1 cellular context compared by ENCODE assay signal in the genomic region with DNA sequence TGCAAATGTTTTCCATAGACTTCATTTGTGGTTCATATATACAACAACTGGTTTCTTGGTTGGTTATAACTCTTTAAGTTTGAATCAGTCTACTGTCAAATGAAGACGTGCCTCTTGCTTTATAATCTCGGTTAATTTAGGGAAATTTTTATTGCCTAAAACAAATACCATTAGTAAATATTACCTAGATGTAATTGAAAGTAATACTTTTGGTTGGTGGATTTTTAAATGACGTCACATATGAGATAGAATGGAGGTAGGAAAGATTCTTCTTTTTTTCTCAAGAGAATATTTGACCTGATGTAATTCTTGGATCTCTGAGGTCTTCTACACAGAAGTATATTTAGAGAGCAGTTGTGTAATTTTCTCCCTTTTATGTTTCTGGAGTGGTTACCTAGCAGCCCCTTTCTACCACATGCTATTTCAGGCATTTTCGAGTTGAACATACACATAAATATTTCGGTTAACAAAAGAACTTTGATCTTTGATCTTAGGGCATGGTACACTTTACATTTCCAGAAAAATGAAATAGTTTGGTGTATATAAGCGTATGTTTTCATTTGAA.
A peak's percentile ranks its signal among the peaks of the same experiment; 100 is the strongest.
TF ChIP-seq lines count a peak whose summit lies in the region.

No MANE protein-coding gene starts in this region.

TF ChIP-seq in GM12878, 131 proteins besides CTCF, POLR2A, EP300 and RAD21 (continued from another document and continues in another):
- TF ChIP-seq, protein P1, sequence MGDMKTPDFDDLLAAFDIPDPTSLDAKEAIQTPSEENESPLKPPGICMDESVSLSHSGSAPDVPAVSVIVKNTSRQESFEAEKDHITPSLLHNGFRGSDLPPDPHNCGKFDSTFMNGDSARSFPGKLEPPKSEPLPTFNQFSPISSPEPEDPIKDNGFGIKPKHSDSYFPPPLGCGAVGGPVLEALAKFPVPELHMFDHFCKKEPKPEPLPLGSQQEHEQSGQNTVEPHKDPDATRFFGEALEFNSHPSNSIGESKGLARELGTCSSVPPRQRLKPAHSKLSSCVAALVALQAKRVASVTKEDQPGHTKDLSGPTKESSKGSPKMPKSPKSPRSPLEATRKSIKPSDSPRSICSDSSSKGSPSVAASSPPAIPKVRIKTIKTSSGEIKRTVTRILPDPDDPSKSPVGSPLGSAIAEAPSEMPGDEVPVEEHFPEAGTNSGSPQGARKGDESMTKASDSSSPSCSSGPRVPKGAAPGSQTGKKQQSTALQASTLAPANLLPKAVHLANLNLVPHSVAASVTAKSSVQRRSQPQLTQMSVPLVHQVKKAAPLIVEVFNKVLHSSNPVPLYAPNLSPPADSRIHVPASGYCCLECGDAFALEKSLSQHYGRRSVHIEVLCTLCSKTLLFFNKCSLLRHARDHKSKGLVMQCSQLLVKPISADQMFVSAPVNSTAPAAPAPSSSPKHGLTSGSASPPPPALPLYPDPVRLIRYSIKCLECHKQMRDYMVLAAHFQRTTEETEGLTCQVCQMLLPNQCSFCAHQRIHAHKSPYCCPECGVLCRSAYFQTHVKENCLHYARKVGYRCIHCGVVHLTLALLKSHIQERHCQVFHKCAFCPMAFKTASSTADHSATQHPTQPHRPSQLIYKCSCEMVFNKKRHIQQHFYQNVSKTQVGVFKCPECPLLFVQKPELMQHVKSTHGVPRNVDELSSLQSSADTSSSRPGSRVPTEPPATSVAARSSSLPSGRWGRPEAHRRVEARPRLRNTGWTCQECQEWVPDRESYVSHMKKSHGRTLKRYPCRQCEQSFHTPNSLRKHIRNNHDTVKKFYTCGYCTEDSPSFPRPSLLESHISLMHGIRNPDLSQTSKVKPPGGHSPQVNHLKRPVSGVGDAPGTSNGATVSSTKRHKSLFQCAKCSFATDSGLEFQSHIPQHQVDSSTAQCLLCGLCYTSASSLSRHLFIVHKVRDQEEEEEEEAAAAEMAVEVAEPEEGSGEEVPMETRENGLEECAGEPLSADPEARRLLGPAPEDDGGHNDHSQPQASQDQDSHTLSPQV (IDR thresholded peaks at IDR 0.05): 0 out of 2 replicates have a peak, but pooled peaks have one; percentile 23
- peak; percentile 72 for TF ChIP-seq POLR2AphosphoS5 (IDR thresholded peaks at IDR 0.05; ENCODE audit: low read length)
- peak; percentile 76 for TF ChIP-seq MTA2 (IDR thresholded peaks at IDR 0.05; ENCODE audit: low read depth)
- peak; percentile 34; the same call in 1 of the 2 replicates for TF ChIP-seq BMI1 (IDR thresholded peaks at IDR 0.05; ENCODE audit: borderline replicate concordance)
- peak; percentile 58 for TF ChIP-seq CBFB (IDR thresholded peaks at IDR 0.05; ENCODE audit: low read depth)
- TF ChIP-seq SMAD5 (IDR thresholded peaks at IDR 0.05; ENCODE audit: low read depth): peak; percentile 36; the same call in 1 of the 2 replicates
- TF ChIP-seq, protein P2, sequence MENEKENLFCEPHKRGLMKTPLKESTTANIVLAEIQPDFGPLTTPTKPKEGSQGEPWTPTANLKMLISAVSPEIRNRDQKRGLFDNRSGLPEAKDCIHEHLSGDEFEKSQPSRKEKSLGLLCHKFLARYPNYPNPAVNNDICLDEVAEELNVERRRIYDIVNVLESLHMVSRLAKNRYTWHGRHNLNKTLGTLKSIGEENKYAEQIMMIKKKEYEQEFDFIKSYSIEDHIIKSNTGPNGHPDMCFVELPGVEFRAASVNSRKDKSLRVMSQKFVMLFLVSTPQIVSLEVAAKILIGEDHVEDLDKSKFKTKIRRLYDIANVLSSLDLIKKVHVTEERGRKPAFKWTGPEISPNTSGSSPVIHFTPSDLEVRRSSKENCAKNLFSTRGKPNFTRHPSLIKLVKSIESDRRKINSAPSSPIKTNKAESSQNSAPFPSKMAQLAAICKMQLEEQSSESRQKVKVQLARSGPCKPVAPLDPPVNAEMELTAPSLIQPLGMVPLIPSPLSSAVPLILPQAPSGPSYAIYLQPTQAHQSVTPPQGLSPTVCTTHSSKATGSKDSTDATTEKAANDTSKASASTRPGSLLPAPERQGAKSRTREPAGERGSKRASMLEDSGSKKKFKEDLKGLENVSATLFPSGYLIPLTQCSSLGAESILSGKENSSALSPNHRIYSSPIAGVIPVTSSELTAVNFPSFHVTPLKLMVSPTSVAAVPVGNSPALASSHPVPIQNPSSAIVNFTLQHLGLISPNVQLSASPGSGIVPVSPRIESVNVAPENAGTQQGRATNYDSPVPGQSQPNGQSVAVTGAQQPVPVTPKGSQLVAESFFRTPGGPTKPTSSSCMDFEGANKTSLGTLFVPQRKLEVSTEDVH (IDR thresholded peaks at IDR 0.05; ENCODE audit: low read depth, partially characterized antibody): peak; percentile 53
- TF ChIP-seq TCF7 (IDR thresholded peaks at IDR 0.05; ENCODE audit: borderline replicate concordance): peak; percentile 93
- TF ChIP-seq, protein P3, sequence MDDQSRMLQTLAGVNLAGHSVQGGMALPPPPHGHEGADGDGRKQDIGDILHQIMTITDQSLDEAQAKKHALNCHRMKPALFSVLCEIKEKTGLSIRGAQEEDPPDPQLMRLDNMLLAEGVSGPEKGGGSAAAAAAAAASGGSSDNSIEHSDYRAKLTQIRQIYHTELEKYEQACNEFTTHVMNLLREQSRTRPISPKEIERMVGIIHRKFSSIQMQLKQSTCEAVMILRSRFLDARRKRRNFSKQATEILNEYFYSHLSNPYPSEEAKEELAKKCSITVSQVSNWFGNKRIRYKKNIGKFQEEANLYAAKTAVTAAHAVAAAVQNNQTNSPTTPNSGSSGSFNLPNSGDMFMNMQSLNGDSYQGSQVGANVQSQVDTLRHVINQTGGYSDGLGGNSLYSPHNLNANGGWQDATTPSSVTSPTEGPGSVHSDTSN (IDR thresholded peaks at IDR 0.05; ENCODE audit: insufficient replicate concordance, low read depth, low read length): no peak
- peak; percentile 63; the same call in 1 of the 2 replicates for TF ChIP-seq POLR2AphosphoS2 (IDR thresholded peaks at IDR 0.05; ENCODE audit: low read depth, low read length)
- TF ChIP-seq BCLAF1 (IDR thresholded peaks at IDR 0.05): no peak
- peak; percentile 94; the same call in 1 of the 2 replicates for TF ChIP-seq FOXM1 (IDR thresholded peaks at IDR 0.05; ENCODE audit: low read depth, low read length)
- TF ChIP-seq SPI1 (IDR thresholded peaks at IDR 0.05; ENCODE audit: borderline replicate concordance, insufficient read depth, low read depth, low read length): no peak
- peak; percentile 76; the same call in 1 of the 2 replicates for TF ChIP-seq PRDM15 (CRISPR knock-in tag; IDR thresholded peaks at IDR 0.05)
- TF ChIP-seq BACH1 (IDR thresholded peaks at IDR 0.05; ENCODE audit: borderline replicate concordance): no peak
- peak; percentile 92 for TF ChIP-seq NR2F1 (conservative IDR thresholded peaks at IDR 0.05)
- TF ChIP-seq ATF2 (IDR thresholded peaks at IDR 0.05; ENCODE audit: low read length): peak; percentile 96
- no peak for TF ChIP-seq RB1 (IDR thresholded peaks at IDR 0.05; ENCODE audit: borderline replicate concordance)
- TF ChIP-seq CBX5 (IDR thresholded peaks at IDR 0.05; ENCODE audit: low read depth): peak; percentile 90
- peak; percentile 95 for TF ChIP-seq RUNX3 (IDR thresholded peaks at IDR 0.05; ENCODE audit: low read length)
- peak; percentile 60 for TF ChIP-seq IKZF1 (conservative IDR thresholded peaks at IDR 0.05)
- TF ChIP-seq, protein P4, sequence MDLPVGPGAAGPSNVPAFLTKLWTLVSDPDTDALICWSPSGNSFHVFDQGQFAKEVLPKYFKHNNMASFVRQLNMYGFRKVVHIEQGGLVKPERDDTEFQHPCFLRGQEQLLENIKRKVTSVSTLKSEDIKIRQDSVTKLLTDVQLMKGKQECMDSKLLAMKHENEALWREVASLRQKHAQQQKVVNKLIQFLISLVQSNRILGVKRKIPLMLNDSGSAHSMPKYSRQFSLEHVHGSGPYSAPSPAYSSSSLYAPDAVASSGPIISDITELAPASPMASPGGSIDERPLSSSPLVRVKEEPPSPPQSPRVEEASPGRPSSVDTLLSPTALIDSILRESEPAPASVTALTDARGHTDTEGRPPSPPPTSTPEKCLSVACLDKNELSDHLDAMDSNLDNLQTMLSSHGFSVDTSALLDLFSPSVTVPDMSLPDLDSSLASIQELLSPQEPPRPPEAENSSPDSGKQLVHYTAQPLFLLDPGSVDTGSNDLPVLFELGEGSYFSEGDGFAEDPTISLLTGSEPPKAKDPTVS (IDR thresholded peaks at IDR 0.05; ENCODE audit: low read depth, low read length): no peak
- peak; percentile 8 for TF ChIP-seq BCL3 (IDR thresholded peaks at IDR 0.05; ENCODE audit: borderline replicate concordance, insufficient read depth, low read depth, low read length, poor library complexity, severe bottlenecking)
- TF ChIP-seq SREBF2 (IDR thresholded peaks at IDR 0.05; ENCODE audit: low read length): 0 out of 2 replicates have a peak, but pooled peaks have one; percentile 18
- TF ChIP-seq ZBED1 (IDR thresholded peaks at IDR 0.05; ENCODE audit: borderline replicate concordance): peak; percentile 49
- TF ChIP-seq MEF2B (IDR thresholded peaks at IDR 0.05; ENCODE audit: partially characterized antibody, poor library complexity, severe bottlenecking): peak; percentile 96
- 0 out of 2 replicates have a peak, but pooled peaks have one; percentile 7 for TF ChIP-seq RAD51 (IDR thresholded peaks at IDR 0.05)
- TF ChIP-seq BHLHE40 (IDR thresholded peaks at IDR 0.05; ENCODE audit: borderline replicate concordance in 1 of 2, low read depth in 2 of 2, low read length in 1 of 2): 0 out of 4 replicates have a peak, but pooled peaks of 1 of the 2 experiments have one; percentile 14
- TF ChIP-seq, protein P5, sequence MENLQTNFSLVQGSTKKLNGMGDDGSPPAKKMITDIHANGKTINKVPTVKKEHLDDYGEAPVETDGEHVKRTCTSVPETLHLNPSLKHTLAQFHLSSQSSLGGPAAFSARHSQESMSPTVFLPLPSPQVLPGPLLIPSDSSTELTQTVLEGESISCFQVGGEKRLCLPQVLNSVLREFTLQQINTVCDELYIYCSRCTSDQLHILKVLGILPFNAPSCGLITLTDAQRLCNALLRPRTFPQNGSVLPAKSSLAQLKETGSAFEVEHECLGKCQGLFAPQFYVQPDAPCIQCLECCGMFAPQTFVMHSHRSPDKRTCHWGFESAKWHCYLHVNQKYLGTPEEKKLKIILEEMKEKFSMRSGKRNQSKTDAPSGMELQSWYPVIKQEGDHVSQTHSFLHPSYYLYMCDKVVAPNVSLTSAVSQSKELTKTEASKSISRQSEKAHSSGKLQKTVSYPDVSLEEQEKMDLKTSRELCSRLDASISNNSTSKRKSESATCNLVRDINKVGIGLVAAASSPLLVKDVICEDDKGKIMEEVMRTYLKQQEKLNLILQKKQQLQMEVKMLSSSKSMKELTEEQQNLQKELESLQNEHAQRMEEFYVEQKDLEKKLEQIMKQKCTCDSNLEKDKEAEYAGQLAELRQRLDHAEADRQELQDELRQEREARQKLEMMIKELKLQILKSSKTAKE (IDR thresholded peaks at IDR 0.05; ENCODE audit: low read depth, poor library complexity, severe bottlenecking): peak; percentile 89
